In the genomic region with DNA sequence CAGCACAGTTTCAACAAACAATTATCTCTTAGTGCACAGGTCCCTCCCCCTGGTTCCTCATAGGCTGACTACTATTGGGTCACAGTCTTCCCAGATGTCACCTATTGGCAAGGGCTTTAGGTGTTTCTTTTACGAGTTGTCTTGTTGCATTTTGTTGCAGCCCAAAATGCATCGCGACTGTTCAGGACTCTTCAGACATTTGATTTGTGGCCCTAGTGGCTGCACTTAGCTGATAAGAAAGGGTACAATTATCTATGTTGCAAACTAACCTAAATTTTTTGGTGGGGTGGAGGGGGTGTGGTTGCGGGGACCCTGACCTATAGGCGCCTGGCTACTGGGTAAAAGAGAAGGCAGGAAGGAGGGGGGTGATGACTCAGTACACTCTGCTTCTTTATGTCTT, we compare ENCODE assay signal across 25 cellular contexts.
"Had no signal": no experiment of that assay in that cellular context is flagged by ENCODE, and none has a peak within 500 bp of the region (broad histone marks: within the 10 kb centered on the region; RNA-seq: fewer than 3 reads in every experiment).

No MANE protein-coding gene starts in this region.

- H3K9me3 ChIP-seq: gastrocnemius medialis had no signal

- H3K4me3 ChIP-seq: colonic mucosa, coronary artery, dorsolateral prefrontal cortex, esophagus muscularis mucosa, esophagus squamous epithelium, gastrocnemius medialis, gastroesophageal sphincter, heart left ventricle, heart right ventricle had no signal

- H3K36me3 ChIP-seq: colonic mucosa had no signal

- H3K27ac ChIP-seq: colonic mucosa, coronary artery, dorsolateral prefrontal cortex, epithelial cell of prostate, esophagus muscularis mucosa, esophagus squamous epithelium, foreskin keratinocyte, gastrocnemius medialis, gastroesophageal sphincter, heart left ventricle, heart right ventricle had no signal

- FAIRE-seq: endometrium, endothelial cell of umbilical vein had no signal

- H3K4me1 ChIP-seq: colonic mucosa, esophagus muscularis mucosa, esophagus squamous epithelium, foreskin keratinocyte, gastrocnemius medialis, gastroesophageal sphincter, heart left ventricle, heart right ventricle had no signal

- ATAC-seq: effector memory CD8-positive, alpha-beta T cell; esophagus mucosa; foreskin keratinocyte; gastrocnemius medialis; gastroesophageal sphincter; heart left ventricle; heart right ventricle had no signal

- DNase-seq: colonic mucosa; cortex of kidney; dermis blood vessel endothelial cell; dorsolateral prefrontal cortex; effector CD4-positive, alpha-beta T cell; effector CD8-positive, alpha-beta T cell; effector memory CD4-positive, alpha-beta T cell; effector memory CD8-positive, alpha-beta T cell; endodermal cell; esophagus squamous epithelium; foreskin fibroblast; foreskin keratinocyte; foreskin melanocyte; gastrocnemius medialis; glutamatergic neuron; head of caudate nucleus; heart left ventricle; heart right ventricle had no signal

- H3K27me3 ChIP-seq: colonic mucosa, dorsolateral prefrontal cortex, esophagus muscularis mucosa, esophagus squamous epithelium, foreskin keratinocyte, gastrocnemius medialis, gastroesophageal sphincter, heart left ventricle, heart right ventricle had no signal
